Comparison of ENCODE assay signal across 12 cellular contexts in genomic region chr1:150573648-150574071, GRCh38. TPM values are rescaled to one million over a fixed set of nuclear protein-coding genes. Genes with fewer than 3 reads are reported as not detected.
DNase-seq lines count a peak whose midpoint lies in the region; ATAC-seq, FAIRE-seq and TF ChIP-seq lines count a peak whose summit lies in the region.
"Not testable (repeated sequence)": the region's sequence is repeated elsewhere in the genome, so short reads cannot be mapped to it uniquely, and the experiment has no call there.
"Had no signal": no experiment of that assay in that cellular context is flagged by ENCODE, and none has a peak within 500 bp of the region (broad histone marks: within the 10 kb centered on the region; RNA-seq: fewer than 3 reads in every experiment).

No MANE protein-coding gene starts in this region.

- not testable (repeated sequence) for H3K56ac ChIP-seq in H1 (replicated peaks; ENCODE audit: insufficient read length, low read depth, low read length)

- H3K9me3 ChIP-seq in CD4-positive, CD25-positive, alpha-beta regulatory T cell (ENCODE audit: control insufficient read depth in 2 of 2, low read length in 2 of 2); MM.1S (replicated peaks; ENCODE audit: insufficient read depth, low read length); H1 (ENCODE audit: insufficient read depth in 2 of 2, low read depth in 1 of 2, low read length in 1 of 2); kidney (ENCODE audit: control insufficient read depth in 1 of 2, low read length in 2 of 2); stomach: not testable (repeated sequence)

- H4K8ac ChIP-seq in H1 (ENCODE audit: extremely low read depth, insufficient read depth, low read length), result not testable (repeated sequence)

- H3K23me2 ChIP-seq in H1 (ENCODE audit: low read depth, low read length), result not testable (repeated sequence)

- not testable (repeated sequence) for H3K4me2 ChIP-seq in MM.1S (ENCODE audit: low read depth, low read length)
- H3K4me2 ChIP-seq in H1 (ENCODE audit: insufficient read depth in 1 of 2, low read depth in 2 of 2, low read length in 2 of 2), result peak overlapping the region in 1 of 2 experiments; percentile 17; a peak in 2 of 4 replicates

- H3K4me3 Mint-ChIP-seq in CD4-positive, CD25-positive, alpha-beta regulatory T cell, result peak overlapping the region; percentile 98 to 100 (median 99)
- H3K4me3 Mint-ChIP-seq in activated naive CD8-positive, alpha-beta T cell treated with anti-CD3 and anti-CD28 coated beads, Interleukin-2, amount 10 ng/mL, durations not matched to agents 7 days and 5 days, result peak overlapping the region; percentile 92
- H3K4me3 Mint-ChIP-seq in osteocyte (ENCODE audit: unreplicated experiment), result peak overlapping the region; percentile 29

- CTCF ChIA-PET in H1 (lab: Charles Lee; ENCODE audit: partially characterized antibody), result interaction anchor here (1.1 to 4.2 kb wide), 3 partner anchors 11 to 20 kb away, joined by 3 to 34 read pairs (median 14); no protein-coding TSS in a partner anchor

- H3K4me3 ChIP-seq in CD4-positive, CD25-positive, alpha-beta regulatory T cell (ENCODE audit: low read depth, low read length), result peak overlapping the region; percentile 99
- H3K4me3 ChIP-seq in MM.1S (ENCODE audit: low read length); kidney (ENCODE audit: low read length in 2 of 2): not testable (repeated sequence)
- H3K4me3 ChIP-seq in H1 (ENCODE audit: extremely low read depth in 1 of 4, insufficient read depth in 2 of 4, low read depth in 3 of 4, low read length in 4 of 4), result 0 out of 8 replicates have a peak overlapping the region, but pooled peaks of 1 of the 4 experiments have one; percentile 8
- peak overlapping the region in 3 of 4 donors; percentile 8 to 95 (median 80) for H3K4me3 ChIP-seq in stomach

- peaks cover 91% of the 10 kb centered on the region for H3F3A ChIP-seq in MM.1S (ENCODE audit: insufficient read depth, low read length)

- peaks cover 77% of the 10 kb centered on the region for H3K36me3 Mint-ChIP-seq in CD4-positive, CD25-positive, alpha-beta regulatory T cell
- peaks cover 76% of the 10 kb centered on the region for H3K36me3 Mint-ChIP-seq in activated naive CD8-positive, alpha-beta T cell treated with anti-CD3 and anti-CD28 coated beads, Interleukin-2, amount 10 ng/mL, durations not matched to agents 7 days and 5 days
- H3K36me3 Mint-ChIP-seq in osteocyte (ENCODE audit: unreplicated experiment), result peaks cover 77% of the 10 kb centered on the region

- not testable (repeated sequence) for TF ChIP-seq POLR2A in H1 (IDR thresholded peaks at IDR 0.05; ENCODE audit: control extremely low read depth in 1 of 2, low read depth in 2 of 2, low read length in 2 of 2)
- TF ChIP-seq POLR2A in stomach (IDR thresholded peaks at IDR 0.05), result peak in 1 of 4 donors; percentile 43

- H3K27ac Mint-ChIP-seq in CD4-positive, CD25-positive, alpha-beta regulatory T cell, result peak overlapping the region; percentile 88 to 97 (median 97)
- peak overlapping the region; percentile 84 for H3K27ac Mint-ChIP-seq in activated naive CD8-positive, alpha-beta T cell treated with anti-CD3 and anti-CD28 coated beads, Interleukin-2, amount 10 ng/mL, durations not matched to agents 7 days and 5 days
- H3K27ac Mint-ChIP-seq in osteocyte (ENCODE audit: unreplicated experiment), result peak overlapping the region; percentile 97

- DNase-seq in CD4-positive, CD25-positive, alpha-beta regulatory T cell, result peak in 1 of 3 donors; percentile 38
- DNase-seq in MM.1S; activated naive CD8-positive, alpha-beta T cell treated with anti-CD3 and anti-CD28 coated beads, Interleukin-2, amount 10 ng/mL, durations not matched to agents 7 days and 5 days; H1 (ENCODE audit: low read depth in 1 of 2, low spot score in 2 of 2); kidney; osteocyte (ENCODE audit: extremely low spot score, unreplicated experiment); stomach: not testable (repeated sequence)
- DNase-seq in activated CD4-positive, alpha-beta T cell treated with anti-CD3 and anti-CD28 coated beads for 48 hours, result peak; percentile 53

- TF ChIP-seq RAD21 in H1 (IDR thresholded peaks at IDR 0.05 in 1 of 2, conservative IDR thresholded peaks at IDR 0.05 in 1 of 2; ENCODE audit: low read depth in 2 of 2, low read length in 2 of 2), result not testable (repeated sequence)

- FAIRE-seq in H1 (lab: Jason Lieb, UNC); kidney (lab: Jason Lieb, UNC): not testable (repeated sequence)

- not testable (repeated sequence) for H2BK120ac ChIP-seq in H1 (replicated peaks; ENCODE audit: low read depth, low read length)

- H2AFZ ChIP-seq in MM.1S (ENCODE audit: low read length); H1 (ENCODE audit: low read length): not testable (repeated sequence)

- not testable (repeated sequence) for ATAC-seq in CD4-positive, CD25-positive, alpha-beta regulatory T cell (ENCODE audit: low read depth in 2 of 2); activated naive CD8-positive, alpha-beta T cell treated with anti-CD3 and anti-CD28 coated beads, Interleukin-2, amount 10 ng/mL, durations not matched to agents 7 days and 5 days (ENCODE audit: low read depth)

- H2BK12ac ChIP-seq in H1 (ENCODE audit: low read depth, low read length), result not testable (repeated sequence)

- not testable (repeated sequence) for TF ChIP-seq CTCF in MM.1S (IDR thresholded peaks at IDR 0.05; ENCODE audit: low read length); H1 (IDR thresholded peaks at IDR 0.05; ENCODE audit: control extremely low read depth in 1 of 3, insufficient read depth in 1 of 3, low read depth in 1 of 3, low read length in 3 of 3); kidney (IDR thresholded peaks at IDR 0.05; ENCODE audit: borderline replicate concordance, extremely low read depth, insufficient read depth); osteocyte (IDR thresholded peaks at IDR 0.05); stomach (IDR thresholded peaks at IDR 0.05)

- H3K9me3 Mint-ChIP-seq in CD4-positive, CD25-positive, alpha-beta regulatory T cell; activated naive CD8-positive, alpha-beta T cell treated with anti-CD3 and anti-CD28 coated beads, Interleukin-2, amount 10 ng/mL, durations not matched to agents 7 days and 5 days; osteocyte (ENCODE audit: unreplicated experiment): not testable (repeated sequence)

- peaks cover 5 to 62% (median 42%) of the 10 kb centered on the region in 4 donors for H3K4me1 Mint-ChIP-seq in CD4-positive, CD25-positive, alpha-beta regulatory T cell
- H3K4me1 Mint-ChIP-seq in activated naive CD8-positive, alpha-beta T cell treated with anti-CD3 and anti-CD28 coated beads, Interleukin-2, amount 10 ng/mL, durations not matched to agents 7 days and 5 days, result peaks cover 55% of the 10 kb centered on the region
- peaks cover 69% of the 10 kb centered on the region for H3K4me1 Mint-ChIP-seq in osteocyte (ENCODE audit: unreplicated experiment)

- intact Hi-C loops in kidney (cut with DNase I), result loop anchor here (10.0 kb wide), 1 partner anchor 51 kb away; the partner anchor contains the start of gene ENSA
- intact Hi-C loops in stomach (cut with DNase I; ENCODE audit: low total_unique reads), result not testable (repeated sequence)

- H3K27me3 ChIP-seq in CD4-positive, CD25-positive, alpha-beta regulatory T cell (ENCODE audit: control insufficient read depth, insufficient read depth, low read length); MM.1S (replicated peaks; ENCODE audit: insufficient read depth, low read length); H1 (replicated peaks in 1 of 4; ENCODE audit: control insufficient read depth in 3 of 4, extremely low read depth in 1 of 4, insufficient read depth in 3 of 4, low read length in 3 of 4); stomach: not testable (repeated sequence)

- H2BK15ac ChIP-seq in H1 (ENCODE audit: low read length), result not testable (repeated sequence)

- peaks cover 35% of the 10 kb centered on the region for H4K20me1 ChIP-seq in MM.1S (ENCODE audit: insufficient read depth, low read length)
- peaks cover 27 to 34% of the 10 kb centered on the region in 2 experiments for H4K20me1 ChIP-seq in H1 (replicated peaks in 1 of 2; ENCODE audit: control insufficient read depth in 1 of 2, insufficient read depth in 2 of 2, low read length in 2 of 2)

- not testable (repeated sequence) for TF ChIP-seq EP300 in H1 (IDR thresholded peaks at IDR 0.05; ENCODE audit: borderline replicate concordance in 1 of 2, low read depth in 2 of 2, low read length in 2 of 2); stomach (IDR thresholded peaks at IDR 0.05)

- H2BK5ac ChIP-seq in H1 (ENCODE audit: low read depth, low read length), result not testable (repeated sequence)

- H3K36me3 ChIP-seq in CD4-positive, CD25-positive, alpha-beta regulatory T cell (ENCODE audit: control insufficient read depth, insufficient read depth, low read length), result peaks cover 70% of the 10 kb centered on the region
- H3K36me3 ChIP-seq in MM.1S (replicated peaks; ENCODE audit: insufficient read depth, low read length) (peaks cover 40% of the 10 kb centered on the region; the same call in 1 of the 2 replicates), H1 (ENCODE audit: control insufficient read depth in 2 of 4, insufficient read depth in 4 of 4, low read length in 3 of 4) (peaks cover 27 to 70% (median 43%) of the 10 kb centered on the region in 4 experiments), kidney (ENCODE audit: control insufficient read depth in 1 of 2, insufficient read depth in 2 of 2, low read length in 2 of 2) (peaks cover 36 to 62% of the 10 kb centered on the region in 2 donors), stomach (peaks cover 57 to 82% (median 73%) of the 10 kb centered on the region in 4 donors)

- H3K9ac ChIP-seq in MM.1S (ENCODE audit: low read length); H1 (replicated peaks in 1 of 4; ENCODE audit: extremely low read depth in 1 of 4, low read depth in 3 of 4, low read length in 3 of 4); kidney (ENCODE audit: low read length in 2 of 2): not testable (repeated sequence)

- H3K4ac ChIP-seq in H1 (replicated peaks; ENCODE audit: insufficient read length, low read depth, low read length), result not testable (repeated sequence)

- H3K79me2 ChIP-seq in MM.1S (ENCODE audit: low read length) (peaks cover 93% of the 10 kb centered on the region), H1 (ENCODE audit: control insufficient read depth in 1 of 2, insufficient read depth in 2 of 2, low read length in 2 of 2) (peaks cover 37 to 84% of the 10 kb centered on the region in 2 experiments)

- not testable (repeated sequence) for H3K9me2 ChIP-seq in MM.1S (replicated peaks; ENCODE audit: insufficient read depth, low read length)

- not testable (repeated sequence) for H4K91ac ChIP-seq in H1 (replicated peaks; ENCODE audit: insufficient read length, low read length)

- H2AK5ac ChIP-seq in H1 (ENCODE audit: low read depth, low read length), result not testable (repeated sequence)

- H3K27ac ChIP-seq in CD4-positive, CD25-positive, alpha-beta regulatory T cell (ENCODE audit: insufficient read depth, low read length, poor library complexity, severe bottlenecking), result peak overlapping the region; percentile 82
- H3K27ac ChIP-seq in MM.1S (ENCODE audit: low read length) (peak overlapping the region; percentile 36; the same call in 1 of the 2 replicates), kidney (ENCODE audit: low read depth in 2 of 2, low read length in 2 of 2) (peak overlapping the region; percentile 1 to 65), stomach (peak overlapping the region; percentile 21 to 100 (median 100))
- H3K27ac ChIP-seq in H1 (ENCODE audit: low read depth, low read length), result not testable (repeated sequence)

- 89% methylated on average over 13 of the region's 13 CpGs; no CpG with 5 or more reads in 1 of the 2 experiments for WGBS in H1 (ENCODE audit: extremely low coverage in 1 of 2, insufficient coverage in 1 of 2, insufficient read length in 1 of 2, insufficient replicate concordance in 2 of 2, low coverage in 1 of 2, low lambda C conversion rate in 2 of 2, missing lambda C conversion rate in 1 of 2), 2 experiments
- WGBS in stomach, 5 donors, result 64 to 82% (median 76%) methylated on average over 13 of the region's 13 CpGs

- H2BK20ac ChIP-seq in H1 (ENCODE audit: low read length), result not testable (repeated sequence)

- H3K4me1 ChIP-seq in CD4-positive, CD25-positive, alpha-beta regulatory T cell (ENCODE audit: control insufficient read depth, insufficient read depth, low read length, poor library complexity, severe bottlenecking), result peaks cover 70% of the 10 kb centered on the region
- peaks cover 56% of the 10 kb centered on the region for H3K4me1 ChIP-seq in MM.1S (ENCODE audit: low read length)
- peaks cover 12 to 28% (median 17%) of the 10 kb centered on the region in 4 experiments; a peak in 6 of 7 replicates for H3K4me1 ChIP-seq in H1 (replicated peaks in 1 of 4; ENCODE audit: control insufficient read depth in 3 of 4, insufficient read depth in 4 of 4, low read length in 3 of 4)
- peaks cover 22 to 36% of the 10 kb centered on the region in 2 donors for H3K4me1 ChIP-seq in kidney (ENCODE audit: control insufficient read depth in 1 of 2, insufficient read depth in 1 of 2, low read depth in 1 of 2, low read length in 2 of 2)
- peaks cover 70 to 77% (median 74%) of the 10 kb centered on the region in 4 donors for H3K4me1 ChIP-seq in stomach

- not testable (repeated sequence) for H3K79me1 ChIP-seq in H1 (ENCODE audit: low read depth, low read length)

- POLR2A ChIA-PET in activated naive CD8-positive, alpha-beta T cell treated with anti-CD3 and anti-CD28 coated beads, Interleukin-2, amount 10 ng/mL, durations not matched to agents 7 days and 5 days (lab: Charles Lee), result interaction anchor here (0.8 to 13.3 kb wide), 4 partner anchors 9 to 484 kb away, joined by 3 to 1003 read pairs (median 24); partner anchors contain the start of gene ENSA
- POLR2A ChIA-PET in H1 (lab: Charles Lee; ENCODE audit: partially characterized antibody), result interaction anchor here (1.0 to 43.7 kb wide), 7 partner anchors 8 to 400 kb away, joined by 3 to 1380 read pairs (median 4); partner anchors contain the start of genes ADAMTSL4 and ENSA

- not testable (repeated sequence) for H3K18ac ChIP-seq in H1 (ENCODE audit: extremely low read depth, low read length)

- not testable (repeated sequence) for H3K27me3 Mint-ChIP-seq in CD4-positive, CD25-positive, alpha-beta regulatory T cell; activated naive CD8-positive, alpha-beta T cell treated with anti-CD3 and anti-CD28 coated beads, Interleukin-2, amount 10 ng/mL, durations not matched to agents 7 days and 5 days; osteocyte (ENCODE audit: unreplicated experiment)

- H4K5ac ChIP-seq in H1 (ENCODE audit: insufficient read length, low read depth, low read length), result not testable (repeated sequence)

- not testable (repeated sequence) for H3K23ac ChIP-seq in H1 (ENCODE audit: insufficient read length)

- not testable (repeated sequence) for H3K14ac ChIP-seq in H1 (ENCODE audit: insufficient read length)

RNA-seq across cellular contexts. Expression of gene MCL1, which starts 5.8 kb away (rescaled TPM):
- 764 TPM for total RNA-seq in CD4-positive, CD25-positive, alpha-beta regulatory T cell
- 100 to 1,000 TPM; 167 to 209 (median 178) TPM for polyA plus RNA-seq in CD4-positive, CD25-positive, alpha-beta regulatory T cell
- total RNA-seq in activated naive CD8-positive, alpha-beta T cell treated with anti-CD3 and anti-CD28 coated beads, Interleukin-2, amount 10 ng/mL, durations not matched to agents 7 days and 5 days, result 100 to 1,000 TPM; 302 to 303 TPM
- 196 and 218 TPM in 2 replicates for total RNA-seq in H1 (2021; fragmentation: NEBNext Ultra II Directional; extraction: Animal tissue kit (Norgen Biotek cat#: 25700))
- polyA plus RNA-seq in H1 (2011; rRNA removed) (57.5 and 61.1 TPM in 2 replicates), kidney (ENCODE audit: insufficient read depth, low read depth, low replicate concordance) (79.5 TPM), stomach (100 to 1,000 TPM in 2 of 3 donors, 10 to 100 TPM in 1; 77.7 to 127 (median 115) TPM)
- 78.4 TPM for polyA plus RNA-seq in H1 (2011; cell fraction: cytosol; rRNA removed)
- polyA plus RNA-seq in H1 (2011; cell fraction: nucleus; rRNA removed), result 85.5 TPM
- 93.2 to 159 TPM (median 119 TPM) in 4 replicates for polyA plus RNA-seq in H1 (2012, experiment 1 of 2)
- 18.8 TPM for polyA plus RNA-seq in H1 (2012, experiment 2 of 2)
- 116 TPM for polyA plus RNA-seq in H1 (2013, experiment 1 of 2)
- 123 TPM for polyA plus RNA-seq in H1 (2013, experiment 2 of 2)
- polyA minus RNA-seq in H1 (2011; rRNA and poly(A)+ RNA removed), result 104 and 119 TPM in 2 replicates
- 98.4 TPM for polyA minus RNA-seq in H1 (2011; cell fraction: cytosol; rRNA and poly(A)+ RNA removed)
- 171 TPM for polyA minus RNA-seq in H1 (2011; cell fraction: nucleus; rRNA and poly(A)+ RNA removed)
- total RNA-seq in kidney (253 TPM), osteocyte (275 and 296 TPM in 2 replicates), stomach (100 to 1,000 TPM in 4 of 5 donors, 10 to 100 TPM in 1; 87.5 to 330 (median 142) TPM)

RNA-seq across cellular contexts. Expression of gene ADAMTSL4, which starts 24.5 kb away (rescaled TPM):
- total RNA-seq in CD4-positive, CD25-positive, alpha-beta regulatory T cell, result 0.12 TPM
- under 1 TPM in 1 of 4 donors, not detected in 3; 0.22 TPM for polyA plus RNA-seq in CD4-positive, CD25-positive, alpha-beta regulatory T cell
- total RNA-seq in activated naive CD8-positive, alpha-beta T cell treated with anti-CD3 and anti-CD28 coated beads, Interleukin-2, amount 10 ng/mL, durations not matched to agents 7 days and 5 days, result under 1 TPM; 0.11 to 0.30 TPM
- 5.3 and 5.4 TPM in 2 replicates for total RNA-seq in H1 (2021; fragmentation: NEBNext Ultra II Directional; extraction: Animal tissue kit (Norgen Biotek cat#: 25700))
- polyA plus RNA-seq in H1 (2011; rRNA removed), result 4.2 and 5.9 TPM in 2 replicates
- polyA plus RNA-seq in H1 (2011; cell fraction: cytosol; rRNA removed), result 3.1 TPM
- polyA plus RNA-seq in H1 (2011; cell fraction: nucleus; rRNA removed), result 26.7 TPM
- polyA plus RNA-seq in H1 (2012, experiment 1 of 2), result 4.9 to 7.2 TPM (median 6.7 TPM) in 4 replicates
- 3.8 TPM for polyA plus RNA-seq in H1 (2012, experiment 2 of 2)
- 9.2 TPM for polyA plus RNA-seq in H1 (2013, experiment 1 of 2)
- 8.1 TPM for polyA plus RNA-seq in H1 (2013, experiment 2 of 2)
- polyA minus RNA-seq in H1 (2011; rRNA and poly(A)+ RNA removed), result 0.73 and 0.85 TPM in 2 replicates
- 2.6 TPM for polyA minus RNA-seq in H1 (2011; cell fraction: cytosol; rRNA and poly(A)+ RNA removed)
- polyA minus RNA-seq in H1 (2011; cell fraction: nucleus; rRNA and poly(A)+ RNA removed), result 3.5 TPM
- 20.0 TPM for total RNA-seq in kidney
- polyA plus RNA-seq in kidney (ENCODE audit: insufficient read depth, low read depth, low replicate concordance), result 6.9 TPM
- 2.3 and 2.6 TPM in 2 replicates for total RNA-seq in osteocyte
- total RNA-seq in stomach, result 10 to 100 TPM in 3 of 5 donors, 1 to 10 TPM in 2; 4.9 to 32.3 (median 11.7) TPM
- 10 to 100 TPM in 1 of 3 donors, 1 to 10 TPM in 2; 7.5 to 54.2 (median 8.7) TPM for polyA plus RNA-seq in stomach

RNA-seq across cellular contexts. Expression of gene ENSA, which starts 55.8 kb away (rescaled TPM):
- total RNA-seq in CD4-positive, CD25-positive, alpha-beta regulatory T cell, result 169 TPM
- 10 to 100 TPM; 41.2 to 61.9 (median 52.4) TPM for polyA plus RNA-seq in CD4-positive, CD25-positive, alpha-beta regulatory T cell
- 100 to 1,000 TPM; 161 to 172 TPM for total RNA-seq in activated naive CD8-positive, alpha-beta T cell treated with anti-CD3 and anti-CD28 coated beads, Interleukin-2, amount 10 ng/mL, durations not matched to agents 7 days and 5 days
- total RNA-seq in H1 (2021; fragmentation: NEBNext Ultra II Directional; extraction: Animal tissue kit (Norgen Biotek cat#: 25700)), result 229 and 236 TPM in 2 replicates
- polyA plus RNA-seq in H1 (2011; rRNA removed) (48.2 and 49.9 TPM in 2 replicates), kidney (ENCODE audit: insufficient read depth, low read depth, low replicate concordance) (172 TPM), stomach (100 to 1,000 TPM; 119 to 207 (median 150) TPM)
- polyA plus RNA-seq in H1 (2011; cell fraction: cytosol; rRNA removed), result 110 TPM
- 51.3 TPM for polyA plus RNA-seq in H1 (2011; cell fraction: nucleus; rRNA removed)
- polyA plus RNA-seq in H1 (2012, experiment 1 of 2), result 161 to 212 TPM (median 163 TPM) in 4 replicates
- 130 TPM for polyA plus RNA-seq in H1 (2012, experiment 2 of 2)
- 144 TPM for polyA plus RNA-seq in H1 (2013, experiment 1 of 2)
- polyA plus RNA-seq in H1 (2013, experiment 2 of 2), result 151 TPM
- polyA minus RNA-seq in H1 (2011; rRNA and poly(A)+ RNA removed), result 34.4 and 48.0 TPM in 2 replicates
- 42.9 TPM for polyA minus RNA-seq in H1 (2011; cell fraction: cytosol; rRNA and poly(A)+ RNA removed)
- polyA minus RNA-seq in H1 (2011; cell fraction: nucleus; rRNA and poly(A)+ RNA removed), result 37.8 TPM
- total RNA-seq in kidney (193 TPM), osteocyte (111 and 116 TPM in 2 replicates), stomach (100 to 1,000 TPM; 106 to 349 (median 133) TPM)

RNA-seq across cellular contexts. Expression of gene FALEC, which starts 58.1 kb away (rescaled TPM):
- not detected for total RNA-seq in CD4-positive, CD25-positive, alpha-beta regulatory T cell
- under 1 TPM in 1 of 4 donors, not detected in 3; 0.42 TPM for polyA plus RNA-seq in CD4-positive, CD25-positive, alpha-beta regulatory T cell
- total RNA-seq in activated naive CD8-positive, alpha-beta T cell treated with anti-CD3 and anti-CD28 coated beads, Interleukin-2, amount 10 ng/mL, durations not matched to agents 7 days and 5 days, result under 1 TPM; 0.58 to 0.60 TPM
- total RNA-seq in H1 (2021; fragmentation: NEBNext Ultra II Directional; extraction: Animal tissue kit (Norgen Biotek cat#: 25700)), result 1.1 TPM in 1 of 2 replicates, not detected in the other
- polyA plus RNA-seq in H1 (2011; rRNA removed) (not detected in 2 replicates), kidney (ENCODE audit: insufficient read depth, low read depth, low replicate concordance) (not detected), stomach (under 1 TPM in 1 of 3 donors, not detected in 2; 0.93 TPM)
- polyA plus RNA-seq in H1 (2011; cell fraction: cytosol; rRNA removed), result 0.19 TPM
- not detected for polyA plus RNA-seq in H1 (2011; cell fraction: nucleus; rRNA removed)
- 0.36 to 1.0 TPM (median 0.75 TPM) in 4 replicates for polyA plus RNA-seq in H1 (2012, experiment 1 of 2)
- not detected for polyA plus RNA-seq in H1 (2012, experiment 2 of 2)
- 0.45 TPM for polyA plus RNA-seq in H1 (2013, experiment 1 of 2)
- polyA plus RNA-seq in H1 (2013, experiment 2 of 2), result 0.11 TPM
- 0.57 TPM in 1 of 2 replicates, not detected in the other for polyA minus RNA-seq in H1 (2011; rRNA and poly(A)+ RNA removed)
- polyA minus RNA-seq in H1 (2011; cell fraction: cytosol; rRNA and poly(A)+ RNA removed), result not detected
- polyA minus RNA-seq in H1 (2011; cell fraction: nucleus; rRNA and poly(A)+ RNA removed), result not detected
- total RNA-seq in kidney (not detected), osteocyte (not detected in 2 replicates), stomach (not detected)
- total RNA-seq: foreskin keratinocyte, LHCN-M2, myocyte, NCI-H460 had no signal

Comparison
In these comparisons a context has a peak if more than half of its experiments do, and no peak if none do; other contexts are left out.
1. H3K4me3 Mint-ChIP-seq: peak in every context shown above with its lines; median percentile 99 in CD4-positive, CD25-positive, alpha-beta regulatory T cell; 92 in activated naive CD8-positive, alpha-beta T cell treated with anti-CD3 and anti-CD28 coated beads, Interleukin-2, amount 10 ng/mL, durations not matched to agents 7 days and 5 days; 29 in osteocyte.